ENCODE assay signal across 19 cellular contexts in the genomic region with DNA sequence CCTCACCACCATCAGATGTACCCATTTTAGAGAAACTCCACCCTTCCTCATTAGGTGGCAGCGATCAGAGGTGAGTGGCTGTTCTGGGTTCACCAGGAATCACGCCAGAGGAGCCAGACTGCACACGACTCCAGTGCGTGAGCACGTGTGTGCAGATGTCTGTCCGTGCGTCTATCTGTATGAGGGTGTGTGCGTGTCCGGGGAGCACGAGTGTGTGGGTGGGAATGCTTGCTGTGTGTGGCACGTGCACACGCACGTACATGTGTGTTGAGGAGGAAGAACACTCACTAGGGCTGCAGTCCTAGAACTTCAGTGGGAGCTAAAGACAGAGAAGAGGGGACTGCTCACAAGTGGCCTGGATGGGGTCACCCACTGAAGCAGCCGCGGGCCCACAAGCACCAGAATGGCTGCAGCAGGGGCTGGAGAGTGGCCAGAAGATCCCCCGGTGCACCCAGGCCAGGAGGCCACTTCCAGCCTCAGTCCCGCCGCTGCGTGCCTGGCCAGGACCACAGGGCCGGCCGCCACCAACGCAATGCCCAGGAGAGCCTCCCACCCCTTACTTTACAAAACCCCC. TPM values are rescaled to one million over a fixed set of nuclear protein-coding genes. Genes with fewer than 3 reads are reported as not detected.
DNase-seq lines count a peak whose midpoint lies in the region; ATAC-seq and TF ChIP-seq lines count a peak whose summit lies in the region.
"Had no signal": no experiment of that assay in that cellular context is flagged by ENCODE, and none has a peak within 500 bp of the region (broad histone marks: within the 10 kb centered on the region; RNA-seq: fewer than 3 reads in every experiment).

No MANE protein-coding gene starts in this region.

- H3K9me3 Mint-ChIP-seq in T-helper 1 cell treated with Interleukin-12 subunit alpha and Interleukin-12 subunit beta and Interleukin-4 antibody, amounts not matched to agents 30 μg/mL and 1 μg/mL, for 36 hours, result no peaks in the 10 kb centered on the region
- H3K9me3 Mint-ChIP-seq in endodermal cell, result no peaks in the 10 kb centered on the region

- peaks cover 99% of the 10 kb centered on the region for H4K20me1 ChIP-seq in DND-41 (ENCODE audit: insufficient read depth, low read length)

- H3K9me3 ChIP-seq in DND-41 (ENCODE audit: insufficient read depth, low read length, severe bottlenecking) (no peaks in the 10 kb centered on the region), endodermal cell (ENCODE audit: control insufficient read depth, low read length) (no peaks in the 10 kb centered on the region), testis (no peaks in the 10 kb centered on the region)
- H3K9me3 ChIP-seq: HAP-1 had no signal

- H3K36me3 Mint-ChIP-seq in T-helper 1 cell treated with Interleukin-12 subunit alpha and Interleukin-12 subunit beta and Interleukin-4 antibody, amounts not matched to agents 30 μg/mL and 1 μg/mL, for 36 hours (ENCODE audit: low read depth), result peaks cover 15% of the 10 kb centered on the region
- peaks cover 14% of the 10 kb centered on the region for H3K36me3 Mint-ChIP-seq in endodermal cell (ENCODE audit: low read depth)

- H3K4me3 ChIP-seq in DND-41 (ENCODE audit: low read depth in 1 of 2, low read length in 2 of 2) (no peak overlapping the region), endodermal cell (ENCODE audit: low read length) (no peak overlapping the region), testis (no peak overlapping the region)
- H3K4me3 ChIP-seq: HAP-1 had no signal

- H3K4me2 ChIP-seq in DND-41 (ENCODE audit: insufficient read depth, low read length), result no peak overlapping the region

- peak overlapping the region; percentile 38 for H3K27ac Mint-ChIP-seq in T-helper 1 cell treated with Interleukin-12 subunit alpha and Interleukin-12 subunit beta and Interleukin-4 antibody, amounts not matched to agents 30 μg/mL and 1 μg/mL, for 36 hours
- peak overlapping the region; percentile 74 for H3K27ac Mint-ChIP-seq in endodermal cell

- peak overlapping the region; percentile 12; the same call in 1 of the 2 replicates for H3K27ac ChIP-seq in DND-41 (ENCODE audit: low read length)
- no peak overlapping the region for H3K27ac ChIP-seq in endodermal cell (ENCODE audit: low read depth, low read length)
- no peak overlapping the region for H3K27ac ChIP-seq in testis
- H3K27ac ChIP-seq: 22Rv1, C4-2B had no signal

- ATAC-seq in DND-41 (ENCODE audit: insufficient read depth, low read depth) (no peak), GM19023 (IDR thresholded peaks at IDR 0.05; ENCODE audit: unreplicated experiment) (no peak)
- ATAC-seq: Panc1 had no signal

- H3K9ac ChIP-seq in DND-41 (ENCODE audit: low read depth, low read length), result no peak overlapping the region
- H3K9ac ChIP-seq in endodermal cell (ENCODE audit: extremely low read depth, low read length, poor library complexity, severe bottlenecking), result no peak overlapping the region

- no peak overlapping the region for H2AFZ ChIP-seq in DND-41 (ENCODE audit: low read depth, low read length)

- no peaks in the 10 kb centered on the region for H3K27me3 ChIP-seq in DND-41 (ENCODE audit: insufficient read depth, low read length, poor library complexity)
- H3K27me3 ChIP-seq in endodermal cell (ENCODE audit: control insufficient read depth, insufficient read depth, low read length, poor library complexity, severe bottlenecking), result no peaks in the 10 kb centered on the region
- no peaks in the 10 kb centered on the region for H3K27me3 ChIP-seq in testis

- intact Hi-C loops in posterior vena cava (cut with DNase I), result no loop called here
- intact Hi-C loops in testis (cut with DNase I; ENCODE audit: low total_unique reads), result no loop called here

- no peak overlapping the region for H3K4me3 Mint-ChIP-seq in T-helper 1 cell treated with Interleukin-12 subunit alpha and Interleukin-12 subunit beta and Interleukin-4 antibody, amounts not matched to agents 30 μg/mL and 1 μg/mL, for 36 hours
- H3K4me3 Mint-ChIP-seq in endodermal cell, result no peak overlapping the region

- peaks cover 96% of the 10 kb centered on the region for H3K36me3 ChIP-seq in DND-41 (ENCODE audit: insufficient read depth, low read length)
- peaks cover 4% of the 10 kb centered on the region for H3K36me3 ChIP-seq in endodermal cell (ENCODE audit: control insufficient read depth, insufficient read depth, low read length)
- no peaks in the 10 kb centered on the region for H3K36me3 ChIP-seq in testis (ENCODE audit: low read depth, missing control alignments)
- H3K36me3 ChIP-seq: HAP-1 had no signal

- no peak for DNase-seq in T-helper 1 cell
- no peak for DNase-seq in DND-41
- DNase-seq in endodermal cell, result no peak
- DNase-seq in posterior vena cava (ENCODE audit: low spot score), result peak; percentile 78
- no peak for DNase-seq in testis
- no peak for DNase-seq in NCI-H187 treated with DMSO at 0.1 percent for 48 hours (lab: John Stamatoyannopoulos, UW)
- DNase-seq: Karpas-422, MM.1S, NCI-H1105, NCI-H187, NCI-H446, NCI-H748 treated with DMSO at 0.1 percent for 48 hours, SHP77 had no signal

- peaks cover 12% of the 10 kb centered on the region for H3K4me1 Mint-ChIP-seq in T-helper 1 cell treated with Interleukin-12 subunit alpha and Interleukin-12 subunit beta and Interleukin-4 antibody, amounts not matched to agents 30 μg/mL and 1 μg/mL, for 36 hours (ENCODE audit: low read depth)
- peaks cover 3% of the 10 kb centered on the region for H3K4me1 Mint-ChIP-seq in endodermal cell

- TF ChIP-seq CTCF in DND-41 (IDR thresholded peaks at IDR 0.05; ENCODE audit: borderline replicate concordance, extremely low read depth, low read length, poor library complexity, severe bottlenecking) (no peak), endodermal cell (conservative IDR thresholded peaks at IDR 0.05) (no peak), testis (IDR thresholded peaks at IDR 0.05) (no peak)

- H3K27me3 Mint-ChIP-seq in T-helper 1 cell treated with Interleukin-12 subunit alpha and Interleukin-12 subunit beta and Interleukin-4 antibody, amounts not matched to agents 30 μg/mL and 1 μg/mL, for 36 hours (ENCODE audit: low read depth), result no peaks in the 10 kb centered on the region
- no peaks in the 10 kb centered on the region for H3K27me3 Mint-ChIP-seq in endodermal cell (ENCODE audit: insufficient read depth)

- peaks cover 43% of the 10 kb centered on the region for H3K4me1 ChIP-seq in DND-41 (ENCODE audit: insufficient read depth, low read length)
- no peaks in the 10 kb centered on the region for H3K4me1 ChIP-seq in endodermal cell (ENCODE audit: control insufficient read depth, insufficient read depth, low read length)
- H3K4me1 ChIP-seq in testis, result no peaks in the 10 kb centered on the region

- 91 to 98% methylated on average over 12 to 22 of the region's 22 CpGs for WGBS in endodermal cell (ENCODE audit: insufficient coverage in 1 of 2, insufficient read length in 1 of 2), 2 experiments
- 92 to 95% methylated on average over 16 to 22 of the region's 22 CpGs for WGBS in testis, 2 donors

- no peak for TF ChIP-seq POLR2A in testis (IDR thresholded peaks at IDR 0.05)

- peaks cover 100% of the 10 kb centered on the region for H3K79me2 ChIP-seq in DND-41 (ENCODE audit: insufficient read depth, low read length)

RNA-seq across cellular contexts. Expression of a gene that starts 13.9 kb away (rescaled TPM):
- total RNA-seq in endodermal cell (10 to 100 TPM; 45.7 to 51.2 TPM), posterior vena cava (10 to 100 TPM; 47.6 to 66.9 TPM), testis (10 to 100 TPM; 58.7 to 67.5 TPM)
- polyA plus RNA-seq in endodermal cell (2013, experiment 1 of 2), result 11.1 TPM
- polyA plus RNA-seq in endodermal cell (2013, experiment 2 of 2), result 13.9 TPM
- 29.0 TPM for polyA plus RNA-seq in testis (ENCODE audit: insufficient read depth, low read depth, low replicate concordance)
